1 cellular context compared by ENCODE assay signal in genomic region chrX:6226646-6227444, GRCh38.
TF ChIP-seq lines count a peak whose summit lies in the region.

No MANE protein-coding gene starts in this region.

TF ChIP-seq in GM23338, 12 proteins besides CTCF, POLR2A, EP300 and RAD21 (continued from another document):
- no peak for TF ChIP-seq ETS1 (IDR thresholded peaks at IDR 0.05)
